Comparison of ENCODE assay signal across 1 cellular context in the genomic region with DNA sequence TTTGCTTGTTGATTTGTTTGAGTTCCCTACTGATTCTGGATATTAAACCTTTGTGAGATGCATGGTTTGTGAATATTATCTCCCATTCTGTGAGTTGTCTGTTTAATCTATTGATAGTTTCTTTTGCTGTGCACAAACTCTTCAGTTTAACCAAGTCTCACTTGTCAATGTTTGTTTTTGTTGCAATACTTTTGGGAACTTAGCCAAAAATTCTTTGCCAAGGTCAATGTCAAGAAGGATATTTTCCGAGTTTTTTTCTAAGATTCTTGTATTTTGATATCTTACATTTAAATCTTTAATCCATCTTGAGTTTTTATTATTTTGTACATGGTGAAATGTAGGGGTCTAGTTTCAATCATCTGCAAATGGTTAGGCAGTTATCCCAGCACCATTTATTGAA.
TF ChIP-seq lines count a peak whose summit lies in the region.

No MANE protein-coding gene starts in this region.

TF ChIP-seq in endothelial cell of umbilical vein, 7 proteins besides CTCF, POLR2A, EP300 and RAD21 (continued from another document):
- no peak for TF ChIP-seq FOS (IDR thresholded peaks at IDR 0.05; ENCODE audit: borderline replicate concordance, insufficient read depth, low read length)
